Comparison of ENCODE assay signal across 17 cellular contexts in genomic region chr17:5788266-5788900, GRCh38.
DNase-seq lines count a peak whose midpoint lies in the region; ATAC-seq and TF ChIP-seq lines count a peak whose summit lies in the region.
"Had no signal": no experiment of that assay in that cellular context is flagged by ENCODE, and none has a peak within 500 bp of the region (broad histone marks: within the 10 kb centered on the region; RNA-seq: fewer than 3 reads in every experiment).

No MANE protein-coding gene starts in this region.

- H2AFZ ChIP-seq in IMR-90 (replicated peaks; ENCODE audit: low read length, poor library complexity) = no peak overlapping the region

- no peak overlapping the region for H2AK5ac ChIP-seq in IMR-90 (ENCODE audit: low read depth, low read length)

- peak overlapping the region; percentile 23; the same call in 1 of the 3 replicates for H2BK15ac ChIP-seq in IMR-90 (ENCODE audit: low read depth, low read length)

- H2BK120ac ChIP-seq in IMR-90 (ENCODE audit: low read depth, low read length) = peak overlapping the region; percentile 57; the same call in 1 of the 2 replicates

- DNase-seq in Caki2 (ENCODE audit: low read depth) (peak; percentile 48), IMR-90 (peak; percentile 75), astrocyte of the spinal cord (ENCODE audit: low read depth, low spot score) (peak; percentile 44), kidney epithelial cell (ENCODE audit: low read depth) (peak; percentile 67), upper lobe of right lung (no peak)
- no peak for DNase-seq in stimulated activated naive CD4-positive, alpha-beta T cell (lab: John Stamatoyannopoulos, UW)
- DNase-seq: activated effector memory CD4-positive, alpha-beta T cell treated with anti-CD3 and anti-CD28 coated beads, Interleukin-2, amount 50 U/mL, for 16 hours; aorta; Caco-2; colonic mucosa; heart left ventricle; NCI-H1092 treated with DMSO at 0.1 percent for 48 hours; NCI-H2107; T-cell had no signal

- in situ Hi-C loops in Caki2 (cut with HindIII; ENCODE audit: low pct_unique_long_range_greater_than_20kb, low sequenced_read_pairs) = no loop called here
- in situ Hi-C loops in IMR-90 (cut with MboI; ENCODE audit: low sequenced_read_pairs) = no loop called here
- in situ Hi-C loops in astrocyte of the spinal cord (cut with HindIII; ENCODE audit: low sequenced_read_pairs) = no loop called here

- peak overlapping the region; percentile 78; the same call in 1 of the 2 replicates for H2BK20ac ChIP-seq in IMR-90 (ENCODE audit: low read depth, low read length)

- H3K9ac ChIP-seq in IMR-90 (ENCODE audit: low read depth, low read length) = no peak overlapping the region

- H3K4me1 ChIP-seq in IMR-90 (ENCODE audit: control insufficient read depth, insufficient read depth, low read length) = peaks cover 2% of the 10 kb centered on the region; the same call in 1 of the 2 replicates
- H3K4me1 ChIP-seq in upper lobe of right lung = no peaks in the 10 kb centered on the region
- H3K4me1 ChIP-seq: Caco-2, colonic mucosa, heart left ventricle had no signal

- no peak for TF ChIP-seq RAD21 in IMR-90 (IDR thresholded peaks at IDR 0.05; ENCODE audit: low read length)

- H3K4ac ChIP-seq in IMR-90 (ENCODE audit: low read depth, low read length) = 0 out of 2 replicates have a peak overlapping the region, but pooled peaks have one; percentile 39

- H4K20me1 ChIP-seq in IMR-90 (ENCODE audit: insufficient read depth, low read length) = no peaks in the 10 kb centered on the region

- H3K9me3 ChIP-seq in IMR-90 (ENCODE audit: control insufficient read depth, insufficient read depth, low read length) (peaks cover 11% of the 10 kb centered on the region), upper lobe of right lung (no peaks in the 10 kb centered on the region)
- H3K9me3 ChIP-seq: Caco-2, colonic mucosa had no signal

- CTCF ChIA-PET in IMR-90 (lab: Yijun Ruan, JAX) = no interaction called here

- TF ChIP-seq POLR2A in IMR-90 (IDR thresholded peaks at IDR 0.05; ENCODE audit: low read depth, low read length) = no peak

- H3K27me3 ChIP-seq in IMR-90 (ENCODE audit: control insufficient read depth, insufficient read depth, low read length) (no peaks in the 10 kb centered on the region), kidney epithelial cell (ENCODE audit: control insufficient read depth, insufficient read depth, low read length) (no peaks in the 10 kb centered on the region), upper lobe of right lung (peaks cover 5% of the 10 kb centered on the region)
- H3K27me3 ChIP-seq: colonic mucosa had no signal

- intact Hi-C loops in IMR-90 (cut with micrococcal nuclease) (no loop called here), upper lobe of right lung (cut with DNase I) (no loop called here)

- H4K8ac ChIP-seq in IMR-90 (ENCODE audit: low read depth in 2 of 2, low read length in 2 of 2) = 0 out of 4 replicates have a peak overlapping the region, but pooled peaks of 1 of the 2 experiments have one; percentile 19

- POLR2A ChIA-PET in IMR-90 (lab: Charles Lee; ENCODE audit: unreplicated experiment) = no interaction called here

- ATAC-seq in IMR-90 (ENCODE audit: low read depth) = no peak
- ATAC-seq in upper lobe of right lung = no peak
- ATAC-seq in GM21528 (IDR thresholded peaks at IDR 0.05; ENCODE audit: low FRiP score, unreplicated experiment) = no peak
- ATAC-seq in HG02678 (IDR thresholded peaks at IDR 0.05; ENCODE audit: unreplicated experiment) = no peak
- ATAC-seq: heart left ventricle, T-cell had no signal

- H3K36me3 ChIP-seq in IMR-90 (ENCODE audit: control insufficient read depth, insufficient read depth, low read length) (no peaks in the 10 kb centered on the region), kidney epithelial cell (ENCODE audit: control insufficient read depth, insufficient read depth, low read length) (no peaks in the 10 kb centered on the region), upper lobe of right lung (no peaks in the 10 kb centered on the region)
- H3K36me3 ChIP-seq: colonic mucosa, heart left ventricle had no signal

- no TSS peak for BruUV-seq in IMR-90 (replicated peaks; lab: Mats Ljungman, UMichigan)

- H3K4me2 ChIP-seq in IMR-90 (ENCODE audit: low read depth, low read length) = no peak overlapping the region

- no peaks in the 10 kb centered on the region for H3K79me1 ChIP-seq in IMR-90 (ENCODE audit: low read depth in 1 of 2, low read length in 2 of 2)

- no peak for TF ChIP-seq CTCF in IMR-90 (conservative IDR thresholded peaks at IDR 0.05; ENCODE audit: low read depth, low read length)
- no peak for TF ChIP-seq CTCF in astrocyte of the spinal cord (IDR thresholded peaks at IDR 0.05; ENCODE audit: low read depth, low read length)
- TF ChIP-seq CTCF in kidney epithelial cell (IDR thresholded peaks at IDR 0.05; ENCODE audit: insufficient read depth, low read length, poor library complexity, severe bottlenecking) = no peak
- no peak for TF ChIP-seq CTCF in upper lobe of right lung (IDR thresholded peaks at IDR 0.05)

- no peak overlapping the region for H3K4me3 ChIP-seq in IMR-90 (ENCODE audit: insufficient read depth, low read depth, low read length)
- H3K4me3 ChIP-seq in astrocyte of the spinal cord (ENCODE audit: low read depth, low read length) = no peak overlapping the region
- H3K4me3 ChIP-seq in kidney epithelial cell (ENCODE audit: low read depth, low read length) = no peak overlapping the region
- H3K4me3 ChIP-seq in upper lobe of right lung = no peak overlapping the region
- H3K4me3 ChIP-seq: colonic mucosa, heart left ventricle had no signal

- H3K23ac ChIP-seq in IMR-90 (ENCODE audit: low read depth, low read length) = no peak overlapping the region

- dilution Hi-C loops in IMR-90 (cut with HindIII; ENCODE audit: low sequenced_read_pairs, unreplicated experiment) = no loop called here

- no peak overlapping the region for H3K56ac ChIP-seq in IMR-90 (ENCODE audit: extremely low read depth, insufficient read depth, low read length)

- H3K27ac ChIP-seq in IMR-90 (ENCODE audit: insufficient read depth, low read length) (no peak overlapping the region), upper lobe of right lung (no peak overlapping the region)
- H3K27ac ChIP-seq: colonic mucosa, epithelial cell of prostate, heart left ventricle had no signal

- peak overlapping the region; percentile 25 for H2BK5ac ChIP-seq in IMR-90 (ENCODE audit: low read depth, low read length, poor library complexity, severe bottlenecking)

- no peak overlapping the region for H2AK9ac ChIP-seq in IMR-90 (replicated peaks; ENCODE audit: low read depth, low read length, poor library complexity)

- no CpG with 5 or more reads among the region's 6 CpGs for WGBS in IMR-90 (ENCODE audit: extremely low coverage in 2 of 2, insufficient read length in 1 of 2), 2 experiments

- peak overlapping the region; percentile 41; the same call in 1 of the 2 replicates for H3K18ac ChIP-seq in IMR-90 (ENCODE audit: low read depth, low read length)

- H4K91ac ChIP-seq in IMR-90 (ENCODE audit: insufficient read depth, low read depth, low read length) = no peak overlapping the region

- no peak overlapping the region; the same call in 1 of the 2 replicates for H4K5ac ChIP-seq in IMR-90 (ENCODE audit: low read depth, low read length)

- H3K14ac ChIP-seq in IMR-90 (replicated peaks; ENCODE audit: low read depth, low read length) = peak overlapping the region; percentile 72

- H3K9me1 ChIP-seq in IMR-90 (ENCODE audit: insufficient read depth, low read length) = peaks cover 3% of the 10 kb centered on the region; the same call in 1 of the 2 replicates

TF ChIP-seq in IMR-90, 13 proteins besides CTCF, POLR2A, EP300 and RAD21:
- TF ChIP-seq SMC3 (IDR thresholded peaks at IDR 0.05; ENCODE audit: low read depth, low read length) (no peak), MAFK (IDR thresholded peaks at IDR 0.05; ENCODE audit: low read depth, low read length) (no peak), RCOR1 (IDR thresholded peaks at IDR 0.05; ENCODE audit: insufficient replicate concordance, low read length) (peak; percentile 65), FOS (IDR thresholded peaks at IDR 0.05; ENCODE audit: low read depth, low read length) (peak; percentile 57; the same call in 1 of the 2 replicates), ELK1 (IDR thresholded peaks at IDR 0.05; ENCODE audit: borderline replicate concordance, low read depth, low read length) (no peak), MXI1 (IDR thresholded peaks at IDR 0.05; ENCODE audit: borderline replicate concordance, low read depth, low read length) (no peak), USF2 (IDR thresholded peaks at IDR 0.05; ENCODE audit: low read depth, low read length) (no peak), BHLHE40 (IDR thresholded peaks at IDR 0.05; ENCODE audit: low read depth, low read length) (0 out of 2 replicates have a peak, but pooled peaks have one; percentile 39), CHD1 (IDR thresholded peaks at IDR 0.05; ENCODE audit: low read depth, low read length) (no peak), CEBPB (IDR thresholded peaks at IDR 0.05; ENCODE audit: low read depth, low read length) (no peak), NFE2L2 (IDR thresholded peaks at IDR 0.05; ENCODE audit: low read depth, low read length) (no peak), MAZ (IDR thresholded peaks at IDR 0.05; ENCODE audit: borderline replicate concordance, low read depth, low read length) (peak; percentile 38; the same call in 1 of the 2 replicates), RFX5 (IDR thresholded peaks at IDR 0.05; ENCODE audit: low read depth, low read length) (no peak)

Comparison
In these comparisons a context has a peak if more than half of its experiments do, and no peak if none do; other contexts are left out.
1. DNase-seq: peak in Caki2 (single experiment), IMR-90 (single experiment), astrocyte of the spinal cord (single experiment) and kidney epithelial cell (single experiment); none in upper lobe of right lung (single experiment) and stimulated activated naive CD4-positive, alpha-beta T cell (0 of 6).